ENCODE assay signal across 15 cellular contexts in genomic region chr5:50738864-50739263, GRCh38.
"Had no signal": no experiment of that assay in that cellular context is flagged by ENCODE, and none has a peak within 500 bp of the region (broad histone marks: within the 10 kb centered on the region; RNA-seq: fewer than 3 reads in every experiment).

No MANE protein-coding gene starts in this region.

- H3K9me3 Mint-ChIP-seq: activated naive CD4-positive, alpha-beta T cell treated with anti-CD3 and anti-CD28 coated beads for 36 hours; central memory CD8-positive, alpha-beta T cell; T-helper 2 cell treated with Interferon-gamma antibody and Interleukin-4, amounts not matched to agents 5 μg/mL and 100 μg/mL, for 36 hours had no signal

- H3K36me3 Mint-ChIP-seq: type B pancreatic cell had no signal

- H3K27ac ChIP-seq: adrenal gland, body of pancreas, pancreas had no signal

- H3K4me3 Mint-ChIP-seq: activated CD8-positive, alpha-beta T cell treated with anti-CD3 and anti-CD28 coated beads for 36 hours; activated naive CD4-positive, alpha-beta T cell treated with anti-CD3 and anti-CD28 coated beads for 36 hours; activated T-helper 17 cell treated with anti-CD3 and anti-CD28 coated beads, Interleukin-2, amount 50 U/mL, for 72 hours; central memory CD8-positive, alpha-beta T cell; T-helper 2 cell treated with Interferon-gamma antibody and Interleukin-4, amounts not matched to agents 5 μg/mL and 100 μg/mL, for 36 hours; type B pancreatic cell had no signal

- H3K9me3 ChIP-seq: adrenal gland, body of pancreas, pancreas had no signal

- H3K27me3 Mint-ChIP-seq: activated CD8-positive, alpha-beta T cell treated with anti-CD3 and anti-CD28 coated beads for 36 hours; activated T-helper 17 cell treated with anti-CD3 and anti-CD28 coated beads, Interleukin-2, amount 50 U/mL, for 72 hours; central memory CD8-positive, alpha-beta T cell had no signal

- DNase-seq: activated CD8-positive, alpha-beta T cell treated with anti-CD3 and anti-CD28 coated beads for 36 hours; activated naive CD4-positive, alpha-beta T cell treated with anti-CD3 and anti-CD28 coated beads for 36 hours; adrenal gland; body of pancreas; dermis blood vessel endothelial cell; erythroblast; hippocampal formation; mammary epithelial cell; pancreas; stimulated activated CD4-positive, alpha-beta T cell treated with anti-CD3 and anti-CD28 coated beads, Interleukin-2, amount 100 ng/mL, for 48 hours; stimulated activated naive CD4-positive, alpha-beta T cell treated with Interleukin-2 at 50 U/mL for 16 hours had no signal

- H3K27ac Mint-ChIP-seq: activated CD8-positive, alpha-beta T cell treated with anti-CD3 and anti-CD28 coated beads for 36 hours; activated naive CD4-positive, alpha-beta T cell treated with anti-CD3 and anti-CD28 coated beads for 36 hours; activated T-helper 17 cell treated with anti-CD3 and anti-CD28 coated beads, Interleukin-2, amount 50 U/mL, for 72 hours; T-helper 2 cell treated with Interferon-gamma antibody and Interleukin-4, amounts not matched to agents 5 μg/mL and 100 μg/mL, for 36 hours; type B pancreatic cell had no signal

- H3K27me3 ChIP-seq: adrenal gland, body of pancreas, pancreas had no signal

- ATAC-seq: activated CD8-positive, alpha-beta T cell treated with anti-CD3 and anti-CD28 coated beads for 36 hours; activated T-helper 17 cell treated with anti-CD3 and anti-CD28 coated beads, Interleukin-2, amount 50 U/mL, for 72 hours; body of pancreas; pancreas had no signal

- H3K36me3 ChIP-seq: adrenal gland, pancreas had no signal

- H3K4me1 ChIP-seq: body of pancreas had no signal

- H3K4me3 ChIP-seq: adrenal gland, body of pancreas, pancreas had no signal
